ENCODE assay signal across 9 cellular contexts in the genomic region with DNA sequence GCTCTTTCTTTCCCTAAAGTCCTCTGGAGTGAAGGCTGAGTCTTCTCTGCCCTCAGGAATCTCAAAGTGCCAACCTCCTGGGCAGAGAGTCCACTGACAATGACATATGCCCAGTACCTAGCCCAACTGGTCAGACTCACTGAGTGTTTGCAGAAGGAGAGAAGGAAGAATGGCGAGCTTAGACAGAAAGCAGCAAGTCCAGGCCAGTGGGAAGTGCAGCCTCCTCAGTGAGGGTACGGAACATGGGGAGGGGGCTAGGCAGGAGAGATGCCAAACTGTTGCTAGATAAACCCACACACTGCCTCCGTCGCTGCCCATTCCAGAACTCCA. TPM values are rescaled to one million over a fixed set of nuclear protein-coding genes. Genes with fewer than 3 reads are reported as not detected.
DNase-seq lines count a peak whose midpoint lies in the region; ATAC-seq and TF ChIP-seq lines count a peak whose summit lies in the region.
"Had no signal": no experiment of that assay in that cellular context is flagged by ENCODE, and none has a peak within 500 bp of the region (broad histone marks: within the 10 kb centered on the region; RNA-seq: fewer than 3 reads in every experiment).

No MANE protein-coding gene starts in this region.

- TF ChIP-seq CTCF in A673 (conservative IDR thresholded peaks at IDR 0.05; ENCODE audit: low read depth, low read length) (no peak), breast epithelium (IDR thresholded peaks at IDR 0.05) (no peak)

- H3K4me1 ChIP-seq in A673 (ENCODE audit: insufficient read depth, low read length, poor library complexity, severe bottlenecking) (peaks cover 10% of the 10 kb centered on the region), breast epithelium (peaks cover 0 to 14% of the 10 kb centered on the region in 2 donors), mucosa of rectum (ENCODE audit: control insufficient read depth in 2 of 2, insufficient read depth in 2 of 2, low read length in 2 of 2) (peaks cover 15 to 19% of the 10 kb centered on the region in 2 donors)

- TF ChIP-seq POLR2A in breast epithelium (IDR thresholded peaks at IDR 0.05), result no peak

- POLR2A ChIA-PET in A673 (lab: Charles Lee; ENCODE audit: low non-redundant PET), result no interaction called here

- CTCF ChIA-PET in A673 (lab: Charles Lee), result interaction anchor here (0.6 kb wide), 1 partner anchor 308 kb away, joined by 3 read pairs; no protein-coding TSS in a partner anchor

- ATAC-seq in HG03025 (IDR thresholded peaks at IDR 0.05; ENCODE audit: low FRiP score, unreplicated experiment), result peak; percentile 26

- peak overlapping the region; percentile 73 to 78 for H3K9ac ChIP-seq in mucosa of rectum (ENCODE audit: low read depth in 1 of 2, low read length in 2 of 2)

- H3K27ac ChIP-seq in A673 (ENCODE audit: low read depth, low read length, poor library complexity, severe bottlenecking) (peak overlapping the region; percentile 85), breast epithelium (peak overlapping the region; percentile 88 to 89), mucosa of rectum (ENCODE audit: low read depth in 2 of 2, low read length in 2 of 2) (peak overlapping the region; percentile 58 to 77)

- intact Hi-C loops in A673 (cut with micrococcal nuclease; ENCODE audit: unreplicated experiment) (loop anchor here (1.0 kb wide), 1 partner anchor 124 kb away; the partner anchor contains the start of genes ACOX1 and TEN1), breast epithelium (cut with DNase I; ENCODE audit: low total_unique reads) (no loop called here), posterior vena cava (cut with DNase I) (no loop called here)

- H3K36me3 ChIP-seq in A673 (ENCODE audit: insufficient read depth, low read length, poor library complexity, severe bottlenecking), result peaks cover 21% of the 10 kb centered on the region
- no peaks in the 10 kb centered on the region for H3K36me3 ChIP-seq in breast epithelium
- peaks cover 8 to 21% of the 10 kb centered on the region in 2 donors for H3K36me3 ChIP-seq in mucosa of rectum (ENCODE audit: control insufficient read depth in 2 of 2, insufficient read depth in 2 of 2, low read length in 2 of 2)

- DNase-seq in A673 (ENCODE audit: low spot score) (no peak), breast epithelium (ENCODE audit: low spot score in 2 of 2) (no peak), T-helper 9 cell (no peak), posterior vena cava (ENCODE audit: low spot score) (no peak), occipital lobe (lab: John Stamatoyannopoulos, UW) (no peak), cerebellar nuclear complex (lab: John Stamatoyannopoulos, UW) (no peak)

- H3K27me3 ChIP-seq in A673 (replicated peaks; ENCODE audit: insufficient read depth, low read depth, low read length, poor library complexity) (no peaks in the 10 kb centered on the region), breast epithelium (no peaks in the 10 kb centered on the region), mucosa of rectum (ENCODE audit: control insufficient read depth in 2 of 2, insufficient read depth in 2 of 2, low read length in 2 of 2) (no peaks in the 10 kb centered on the region)

- H3K9me3 ChIP-seq in A673 (ENCODE audit: low read depth, low read length, poor library complexity, severe bottlenecking) (no peaks in the 10 kb centered on the region), breast epithelium (no peaks in the 10 kb centered on the region), mucosa of rectum (ENCODE audit: control insufficient read depth in 2 of 2, low read length in 2 of 2) (no peaks in the 10 kb centered on the region)

- BruUV-seq in A673 (replicated peaks; lab: Mats Ljungman, UMichigan), result TSS peak; percentile 49

- H3K4me3 ChIP-seq in A673 (ENCODE audit: low read depth, low read length, poor library complexity, severe bottlenecking) (peak overlapping the region; percentile 93), breast epithelium (peak overlapping the region; percentile 63 to 88 (median 87)), mucosa of rectum (ENCODE audit: low read length in 2 of 2) (peak overlapping the region; percentile 85 to 96)

RNA-seq across cellular contexts. Expression of gene EXOC7, which starts 0.7 kb away (rescaled TPM):
- total RNA-seq in A673 (2021) (115 and 117 TPM in 2 replicates), breast epithelium (100 to 1,000 TPM in 1 of 3 donors, 10 to 100 TPM in 2; 91.4 to 103 (median 93.9) TPM), posterior vena cava (10 to 100 TPM; 94.5 to 98.2 TPM), occipital lobe (93.3 TPM)

RNA-seq across cellular contexts. Expression of gene ZACN, which starts 23.9 kb away (rescaled TPM):
- not detected in 2 replicates for total RNA-seq in A673 (2021)
- not detected for total RNA-seq in breast epithelium
- total RNA-seq in posterior vena cava, result not detected
- total RNA-seq in occipital lobe, result not detected
- total RNA-seq: dermis microvascular lymphatic vessel endothelial cell had no signal

RNA-seq across cellular contexts. Expression of gene GALR2, which starts 28.3 kb away (rescaled TPM):
- not detected in 2 replicates for total RNA-seq in A673 (2021)
- total RNA-seq in breast epithelium, result not detected
- not detected for total RNA-seq in posterior vena cava
- total RNA-seq in occipital lobe, result not detected

RNA-seq across cellular contexts. Expression of gene SRP68, which starts 30.6 kb away (rescaled TPM):
- total RNA-seq in A673 (2021), result 96.4 and 101 TPM in 2 replicates
- 10 to 100 TPM; 41.3 to 49.6 (median 48.3) TPM for total RNA-seq in breast epithelium
- total RNA-seq in posterior vena cava, result 10 to 100 TPM; 45.3 to 49.1 TPM
- total RNA-seq in occipital lobe, result 17.0 TPM

RNA-seq across cellular contexts. Expression of gene FOXJ1, which starts 38.1 kb away (rescaled TPM):
- 0.17 and 0.20 TPM in 2 replicates for total RNA-seq in A673 (2021)
- under 1 TPM in 1 of 3 donors, not detected in 2; 0.15 TPM for total RNA-seq in breast epithelium
- not detected for total RNA-seq in posterior vena cava
- total RNA-seq in occipital lobe, result 4.5 TPM
- total RNA-seq: dermis microvascular lymphatic vessel endothelial cell had no signal
